Comparison of ENCODE assay signal across 8 cellular contexts in the genomic region with DNA sequence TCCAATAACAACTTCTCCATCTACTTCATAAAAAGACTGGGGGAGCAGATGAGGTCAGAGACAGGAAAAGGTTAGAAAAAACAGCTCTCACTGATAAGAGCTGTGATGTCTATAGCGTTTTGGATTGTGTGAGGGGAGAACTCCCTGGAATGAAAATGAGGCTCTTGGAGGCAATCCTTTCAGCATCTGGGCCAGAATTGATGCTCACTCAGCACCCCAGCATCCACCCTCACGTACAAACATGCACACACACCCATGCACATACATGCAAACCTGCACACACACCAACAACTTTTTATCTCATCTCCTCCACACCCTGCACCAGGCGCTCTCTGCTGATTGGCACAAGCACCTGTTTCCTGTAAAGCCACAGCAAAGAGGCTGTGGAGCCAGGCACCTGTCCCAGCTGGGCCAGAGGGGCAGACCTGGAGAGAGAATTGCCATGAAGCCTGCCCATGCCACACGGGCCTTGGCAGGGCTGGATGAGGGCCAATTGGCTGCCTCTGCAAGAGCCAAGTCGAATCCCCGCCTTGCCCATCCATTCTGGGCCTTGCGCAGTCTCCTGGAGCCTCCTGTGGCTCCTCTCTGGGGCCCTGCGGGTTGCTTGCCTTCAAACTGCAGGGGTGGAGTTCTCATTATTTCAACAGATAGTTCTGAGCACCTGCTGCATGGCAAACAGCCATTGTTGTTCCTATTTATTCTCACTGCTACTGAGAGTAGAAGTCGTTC. TPM values are rescaled to one million over a fixed set of nuclear protein-coding genes. Genes with fewer than 3 reads are reported as not detected.
DNase-seq lines count a peak whose midpoint lies in the region; ATAC-seq and TF ChIP-seq lines count a peak whose summit lies in the region.

No MANE protein-coding gene starts in this region.

- no peak for TF ChIP-seq CTCF in natural killer cell (IDR thresholded peaks at IDR 0.05)
- no peak for TF ChIP-seq CTCF in GM20000 (IDR thresholded peaks at IDR 0.05; ENCODE audit: extremely low read depth, missing control alignments)

- H3K36me3 Mint-ChIP-seq in natural killer cell = no peaks in the 10 kb centered on the region

- intact Hi-C loops in natural killer cell (cut with micrococcal nuclease) = no loop called here

- ATAC-seq in GM18907 (IDR thresholded peaks at IDR 0.05; ENCODE audit: unreplicated experiment) (peak; percentile 41), natural killer cell (peak; percentile 22 to 69 (median 66)), GM19397 (IDR thresholded peaks at IDR 0.05; ENCODE audit: unreplicated experiment) (no peak)

- H3K4me3 Mint-ChIP-seq in natural killer cell = no peak overlapping the region

- peak overlapping the region in 1 of 2 donors; percentile 66 for H3K27ac Mint-ChIP-seq in natural killer cell

- H3K4me1 Mint-ChIP-seq in natural killer cell = peaks cover 10 to 25% of the 10 kb centered on the region in 2 donors

- H3K9me3 Mint-ChIP-seq in natural killer cell = no peaks in the 10 kb centered on the region

- H3K27me3 Mint-ChIP-seq in natural killer cell (ENCODE audit: low read depth in 2 of 2) = no peaks in the 10 kb centered on the region

- DNase-seq in NCI-H69 (lab: John Stamatoyannopoulos, UW) (peak; percentile 98), natural killer cell (no peak), HuH-7 (ENCODE audit: low spot score) (no peak), NOMO-1 treated with DMSO at 0.1 percent for 48 hours (lab: John Stamatoyannopoulos, UW; ENCODE audit: unreplicated experiment) (no peak), GM20000 (ENCODE audit: low spot score) (no peak)
- peak; percentile 35 for DNase-seq in activated effector memory CD4-positive, alpha-beta T cell treated with Interleukin-2 at 50 U/mL for 16 hours

RNA-seq across cellular contexts. Expression of gene SYNE3, which starts 53.1 kb away (rescaled TPM):
- 10 to 100 TPM; 10.6 to 17.3 (median 15.4) TPM for total RNA-seq in natural killer cell

Comparison
In these comparisons a context has a peak if more than half of its experiments do, and no peak if none do; other contexts are left out.
1. DNase-seq: peak in NCI-H69 (single experiment) and activated effector memory CD4-positive, alpha-beta T cell treated with Interleukin-2 at 50 U/mL for 16 hours (single experiment); none in natural killer cell (single experiment), HuH-7 (single experiment), NOMO-1 treated with DMSO at 0.1 percent for 48 hours (single experiment) and GM20000 (single experiment).